Comparison of ENCODE assay signal across 8 cellular contexts in the genomic region with DNA sequence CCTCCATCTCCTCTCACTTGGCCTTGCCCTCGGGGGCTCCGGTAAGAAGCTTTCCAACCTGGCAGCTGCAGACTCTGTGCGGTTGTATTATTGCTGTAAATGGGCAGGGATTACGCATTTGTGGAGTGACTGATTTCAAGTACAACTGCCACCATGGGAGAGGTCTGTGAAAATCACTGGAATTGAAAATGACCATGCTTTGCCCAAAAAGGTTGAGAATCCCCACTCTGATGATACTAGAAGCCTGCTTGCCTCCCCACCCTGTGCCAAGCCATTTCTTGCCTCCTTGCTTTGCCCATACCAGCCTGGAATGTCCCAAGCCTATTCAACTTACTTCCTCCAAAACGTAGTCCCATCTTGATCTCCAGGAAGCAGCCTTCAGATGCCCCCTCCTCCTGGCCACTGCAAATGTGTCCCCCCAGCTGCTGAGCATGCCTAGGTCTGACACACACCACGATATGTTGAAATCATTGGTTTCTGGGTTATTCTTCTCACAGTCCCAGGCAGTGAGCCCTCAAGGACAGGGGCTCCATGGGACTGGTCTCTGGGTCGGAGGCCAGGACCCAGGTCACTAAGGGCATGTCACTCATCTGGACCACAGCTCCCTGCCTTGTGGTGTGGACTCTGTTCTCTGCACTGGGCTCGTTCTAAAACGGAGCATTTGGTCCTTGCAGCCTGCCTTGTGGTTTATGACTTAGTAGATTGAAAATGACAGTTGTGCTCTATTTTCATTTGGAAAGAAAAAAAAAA. TPM values are rescaled to one million over a fixed set of nuclear protein-coding genes. Genes with fewer than 3 reads are reported as not detected.
DNase-seq lines count a peak whose midpoint lies in the region; TF ChIP-seq lines count a peak whose summit lies in the region.

No MANE protein-coding gene starts in this region.

- peaks cover 80% of the 10 kb centered on the region for H3K4me1 ChIP-seq in OCI-LY7 (ENCODE audit: insufficient read depth, low read length, poor library complexity, severe bottlenecking)

- H3K9me3 Mint-ChIP-seq in Calu3 (ENCODE audit: low read depth, unreplicated experiment): peaks cover 3% of the 10 kb centered on the region
- peaks cover 9% of the 10 kb centered on the region for H3K9me3 Mint-ChIP-seq in chondrocyte (ENCODE audit: low read depth)
- H3K9me3 Mint-ChIP-seq in osteocyte (ENCODE audit: unreplicated experiment): no peaks in the 10 kb centered on the region

- H3K27me3 Mint-ChIP-seq in Calu3 (ENCODE audit: unreplicated experiment) (no peaks in the 10 kb centered on the region), chondrocyte (ENCODE audit: low read depth) (no peaks in the 10 kb centered on the region), osteocyte (ENCODE audit: unreplicated experiment) (no peaks in the 10 kb centered on the region)

- POLR2A ChIA-PET in OCI-LY7 (lab: Charles Lee): no interaction called here

- H2AFZ ChIP-seq in OCI-LY7 (ENCODE audit: low read length): no peak overlapping the region

- peak overlapping the region; percentile 80 for H3K27ac ChIP-seq in OCI-LY7 (ENCODE audit: low read depth, low read length, poor library complexity, severe bottlenecking)

- H3K36me3 ChIP-seq in OCI-LY7 (ENCODE audit: insufficient read depth, low read length): peaks cover 30% of the 10 kb centered on the region

- intact Hi-C loops in Calu3 (cut with micrococcal nuclease; ENCODE audit: unreplicated experiment) (loop anchor here (5.0 kb wide), 1 partner anchor 41 kb away; a partner anchor contains a TSS), OCI-LY7 (cut with micrococcal nuclease; ENCODE audit: unreplicated experiment) (no loop called here)

- peak overlapping the region; percentile 61 for H3K4me3 Mint-ChIP-seq in Calu3 (ENCODE audit: low read depth, unreplicated experiment)
- no peak overlapping the region for H3K4me3 Mint-ChIP-seq in chondrocyte (ENCODE audit: unreplicated experiment)
- H3K4me3 Mint-ChIP-seq in osteocyte (ENCODE audit: unreplicated experiment): no peak overlapping the region

- H3K4me1 Mint-ChIP-seq in Calu3 (ENCODE audit: low read depth, unreplicated experiment): no peaks in the 10 kb centered on the region
- peaks cover 71% of the 10 kb centered on the region for H3K4me1 Mint-ChIP-seq in chondrocyte (ENCODE audit: low read depth)
- peaks cover 76% of the 10 kb centered on the region for H3K4me1 Mint-ChIP-seq in osteocyte (ENCODE audit: unreplicated experiment)

- no peak for DNase-seq in Calu3
- no peak for DNase-seq in OCI-LY7 (ENCODE audit: low spot score)
- no peak for DNase-seq in chondrocyte (ENCODE audit: low spot score)
- DNase-seq in osteocyte (ENCODE audit: extremely low spot score, unreplicated experiment): no peak
- no peak for DNase-seq in NCI-H2107 (lab: John Stamatoyannopoulos, UW)
- no peak for DNase-seq in activated effector memory CD4-positive, alpha-beta T cell treated with anti-CD3 and anti-CD28 coated beads, Interleukin-2, amount 50 U/mL, for 16 hours
- DNase-seq in D341Med (ENCODE audit: low spot score): no peak
- no peak for DNase-seq in activated CD4-positive, alpha-beta T cell treated with anti-CD3 and anti-CD28 coated beads for 48 hours

- TF ChIP-seq CTCF in Calu3 (IDR thresholded peaks at IDR 0.05; ENCODE audit: unreplicated experiment) (no peak), OCI-LY7 (conservative IDR thresholded peaks at IDR 0.05; ENCODE audit: low read length) (no peak), chondrocyte (IDR thresholded peaks at IDR 0.05) (no peak), osteocyte (IDR thresholded peaks at IDR 0.05) (no peak)

- peaks cover 67% of the 10 kb centered on the region for H3K36me3 Mint-ChIP-seq in Calu3 (ENCODE audit: insufficient read depth, unreplicated experiment)
- peaks cover 3% of the 10 kb centered on the region for H3K36me3 Mint-ChIP-seq in chondrocyte (ENCODE audit: low read depth)
- no peaks in the 10 kb centered on the region for H3K36me3 Mint-ChIP-seq in osteocyte (ENCODE audit: unreplicated experiment)

- BruUV-seq in Calu3 (replicated peaks; lab: Mats Ljungman, UMichigan) (no TSS peak), OCI-LY7 (replicated peaks; lab: Mats Ljungman, UMichigan) (no TSS peak)

- peaks cover 12% of the 10 kb centered on the region for H3K9me3 ChIP-seq in OCI-LY7 (ENCODE audit: low read length)

- no peaks in the 10 kb centered on the region for H4K20me1 ChIP-seq in OCI-LY7 (ENCODE audit: insufficient read depth, low read length)

- H3K4me2 ChIP-seq in OCI-LY7 (ENCODE audit: low read length): peak overlapping the region; percentile 75

- peaks cover 75% of the 10 kb centered on the region for H3K79me2 ChIP-seq in OCI-LY7 (ENCODE audit: insufficient read depth, low read depth, low read length)

- CTCF ChIA-PET in Calu3 (lab: Charles Lee): no interaction called here
- CTCF ChIA-PET in OCI-LY7 (lab: Charles Lee; ENCODE audit: unreplicated experiment): no interaction called here

- no peaks in the 10 kb centered on the region for H3K9me2 ChIP-seq in OCI-LY7 (ENCODE audit: insufficient read depth, low read length)

- H3K27ac Mint-ChIP-seq in Calu3 (ENCODE audit: unreplicated experiment) (peak overlapping the region; percentile 93), chondrocyte (ENCODE audit: unreplicated experiment) (peak overlapping the region; percentile 77), osteocyte (ENCODE audit: unreplicated experiment) (peak overlapping the region; percentile 74)

- H3K4me3 ChIP-seq in OCI-LY7 (ENCODE audit: low read depth, low read length, poor library complexity, severe bottlenecking): no peak overlapping the region

RNA-seq across cellular contexts. Expression of a gene that starts 42.9 kb away (rescaled TPM):
- total RNA-seq in Calu3 (2022) (121 and 147 TPM in 2 replicates), OCI-LY7 (2022) (77.8 and 84.5 TPM in 2 replicates), chondrocyte (19.0 to 27.2 TPM (median 23.2 TPM) in 3 replicates), osteocyte (35.8 and 39.7 TPM in 2 replicates)
- total RNA-seq in OCI-LY7 (2014; rRNA removed; shearing (Covaris generic)): 32.8 and 41.2 TPM in 2 replicates
